In genomic region chr3:25479727-25480010, GRCh38 we compare ENCODE assay signal across 23 cellular contexts. TPM values are rescaled to one million over a fixed set of nuclear protein-coding genes. Genes with fewer than 3 reads are reported as not detected.
DNase-seq lines count a peak whose midpoint lies in the region; ATAC-seq, FAIRE-seq and TF ChIP-seq lines count a peak whose summit lies in the region.
"Had no signal": no experiment of that assay in that cellular context is flagged by ENCODE, and none has a peak within 500 bp of the region (broad histone marks: within the 10 kb centered on the region; RNA-seq: fewer than 3 reads in every experiment).

No MANE protein-coding gene starts in this region.

- H3K36me3 Mint-ChIP-seq in nephron (ENCODE audit: low read depth), result peaks cover 23% of the 10 kb centered on the region
- no peaks in the 10 kb centered on the region for H3K36me3 Mint-ChIP-seq in activated naive CD8-positive, alpha-beta T cell treated with anti-CD3 and anti-CD28 coated beads, Interleukin-2, amount 50 U/mL, for 24 hours (ENCODE audit: low read depth)
- H3K36me3 Mint-ChIP-seq: CD8-positive, alpha-beta T cell had no signal

- intact Hi-C loops in pancreas (cut with DNase I), result no loop called here

- no peak for TF ChIP-seq EP300 in SK-N-SH (IDR thresholded peaks at IDR 0.05; ENCODE audit: borderline replicate concordance in 1 of 2, low read depth in 1 of 2, low read length in 1 of 2)

- CTCF ChIA-PET in SK-N-SH (lab: Yijun Ruan, JAX), result interaction anchor here (1.0 to 1.1 kb wide), 2 partner anchors 43 to 322 kb away, joined by 3 read pairs; no protein-coding TSS in a partner anchor

- H3K27me3 ChIP-seq in Loucy (ENCODE audit: insufficient read depth, low read length, poor library complexity, severe bottlenecking) (no peaks in the 10 kb centered on the region), SK-N-SH (ENCODE audit: insufficient read depth) (no peaks in the 10 kb centered on the region), brain microvascular endothelial cell (replicated peaks) (no peaks in the 10 kb centered on the region), pancreas (no peaks in the 10 kb centered on the region)
- H3K27me3 ChIP-seq: BLaER1 treated with 17β-estradiol and CSF1 and Interleukin-3, amounts not matched to agents 10 nM and 100 nM had no signal

- TF ChIP-seq RAD21 in SK-N-SH (IDR thresholded peaks at IDR 0.05; ENCODE audit: low read length), result no peak

- no peaks in the 10 kb centered on the region for H3K9me3 Mint-ChIP-seq in nephron
- no peaks in the 10 kb centered on the region for H3K9me3 Mint-ChIP-seq in activated naive CD8-positive, alpha-beta T cell treated with anti-CD3 and anti-CD28 coated beads, Interleukin-2, amount 50 U/mL, for 24 hours
- H3K9me3 Mint-ChIP-seq: CD8-positive, alpha-beta T cell; GM23338 had no signal

- H3K79me2 ChIP-seq in Loucy (ENCODE audit: insufficient read depth, low read length), result no peaks in the 10 kb centered on the region
- H3K79me2 ChIP-seq in SK-N-SH (ENCODE audit: insufficient read depth), result peaks cover 47% of the 10 kb centered on the region

- H3K9me3 ChIP-seq in Loucy (ENCODE audit: insufficient read depth, low read depth, low read length) (no peaks in the 10 kb centered on the region), SK-N-SH (no peaks in the 10 kb centered on the region), pancreas (no peaks in the 10 kb centered on the region)
- H3K9me3 ChIP-seq: BLaER1 treated with 17β-estradiol and CSF1 and Interleukin-3, amounts not matched to agents 10 nM and 100 nM had no signal

- H3K9ac ChIP-seq in Loucy (ENCODE audit: low read depth, low read length, poor library complexity, severe bottlenecking) (no peak overlapping the region), SK-N-SH (no peak overlapping the region)
- H3K9ac ChIP-seq: BLaER1 treated with 17β-estradiol and CSF1 and Interleukin-3, amounts not matched to agents 10 nM and 100 nM had no signal

- H3K4me2 ChIP-seq in Loucy (ENCODE audit: low read depth, low read length, poor library complexity, severe bottlenecking), result peak overlapping the region; percentile 27
- no peak overlapping the region for H3K4me2 ChIP-seq in SK-N-SH
- H3K4me2 ChIP-seq: BLaER1 treated with 17β-estradiol and CSF1 and Interleukin-3, amounts not matched to agents 10 nM and 100 nM; GM23338 had no signal

- H3K36me3 ChIP-seq in Loucy (ENCODE audit: insufficient read depth, low read length) (no peaks in the 10 kb centered on the region), SK-N-SH (replicated peaks in 1 of 2; ENCODE audit: control insufficient read depth in 1 of 2, insufficient read depth in 2 of 2, low read length in 1 of 2) (no peaks in the 10 kb centered on the region), brain microvascular endothelial cell (replicated peaks) (peaks cover 7% of the 10 kb centered on the region), pancreas (no peaks in the 10 kb centered on the region)
- H3K36me3 ChIP-seq: BLaER1 treated with 17β-estradiol and CSF1 and Interleukin-3, amounts not matched to agents 10 nM and 100 nM had no signal

- H2AFZ ChIP-seq in Loucy (ENCODE audit: low read length) (peak overlapping the region; percentile 28; the same call in 1 of the 2 replicates), SK-N-SH (ENCODE audit: low read depth) (no peak overlapping the region)
- H2AFZ ChIP-seq: GM23338 had no signal

- H3F3A ChIP-seq in Loucy (ENCODE audit: low read depth) (no peaks in the 10 kb centered on the region), SK-N-SH (replicated peaks; ENCODE audit: insufficient read depth) (peaks cover 36% of the 10 kb centered on the region)

- DNase-seq in SK-N-SH (no peak), brain microvascular endothelial cell (no peak), NCI-H146 treated with DMSO at 0.1 percent for 48 hours (lab: John Stamatoyannopoulos, UW; ENCODE audit: unreplicated experiment) (no peak), pancreas (no peak)
- no peak for DNase-seq in activated T-cell treated with anti-CD3 and anti-CD28 coated beads, Interleukin-2, amount 50 U/mL, for 48 hours
- no peak for DNase-seq in activated naive CD8-positive, alpha-beta T cell treated with anti-CD3 and anti-CD28 coated beads, Interleukin-2, amount 50 U/mL, for 24 hours
- DNase-seq: CD8-positive, alpha-beta T cell; DMS53; EL; HCEC 1CT; NCI-H1417; NCI-H187 treated with DMSO at 0.1 percent for 48 hours; NCI-H345; NCI-H524 treated with DMSO at 0.1 percent for 48 hours; PC-3; RPMI8226; SIG-M5 had no signal

- ATAC-seq in activated naive CD8-positive, alpha-beta T cell treated with anti-CD3 and anti-CD28 coated beads, Interleukin-2, amount 50 U/mL, for 24 hours, result no peak
- no peak for ATAC-seq in pancreas
- ATAC-seq: CD8-positive, alpha-beta T cell; GM12878; GM23338; PC-3 had no signal

- H3K4me3 ChIP-seq in Loucy (ENCODE audit: low read length, poor library complexity, severe bottlenecking) (no peak overlapping the region), SK-N-SH (ENCODE audit: low read depth in 2 of 2, low read length in 1 of 2) (no peak overlapping the region), brain microvascular endothelial cell (ENCODE audit: low read depth, low read length) (no peak overlapping the region), pancreas (no peak overlapping the region)
- H3K4me3 ChIP-seq: BLaER1 treated with 17β-estradiol and CSF1 and Interleukin-3, amounts not matched to agents 10 nM and 100 nM; GM12878; GM23338 had no signal

- H3K27ac Mint-ChIP-seq in nephron, result peak overlapping the region in 2 of 3 experiments; percentile 46 to 77
- no peak overlapping the region for H3K27ac Mint-ChIP-seq in activated naive CD8-positive, alpha-beta T cell treated with anti-CD3 and anti-CD28 coated beads, Interleukin-2, amount 50 U/mL, for 24 hours
- H3K27ac Mint-ChIP-seq: CD8-positive, alpha-beta T cell; GM23338 had no signal

- peaks cover 5% of the 10 kb centered on the region for H3K4me1 ChIP-seq in Loucy (ENCODE audit: insufficient read depth, low read length, poor library complexity, severe bottlenecking)
- peaks cover 41 to 51% of the 10 kb centered on the region in 2 experiments for H3K4me1 ChIP-seq in SK-N-SH (ENCODE audit: control insufficient read depth in 1 of 2, insufficient read depth in 2 of 2, low read depth in 1 of 2, low read length in 1 of 2)
- H3K4me1 ChIP-seq in pancreas, result no peaks in the 10 kb centered on the region

- TF ChIP-seq CTCF in Loucy (conservative IDR thresholded peaks at IDR 0.05; ENCODE audit: low read length), result no peak
- TF ChIP-seq CTCF in SK-N-SH (IDR thresholded peaks at IDR 0.05), result no peak
- no peak for TF ChIP-seq CTCF in brain microvascular endothelial cell (IDR thresholded peaks at IDR 0.05; ENCODE audit: low read depth, low read length, missing control alignments)
- TF ChIP-seq CTCF in nephron (IDR thresholded peaks at IDR 0.05; ENCODE audit: unreplicated experiment in 3 of 3), result no peak
- TF ChIP-seq CTCF in pancreas (IDR thresholded peaks at IDR 0.05), result no peak

- peaks cover 46% of the 10 kb centered on the region for H3K4me1 Mint-ChIP-seq in nephron
- H3K4me1 Mint-ChIP-seq in activated naive CD8-positive, alpha-beta T cell treated with anti-CD3 and anti-CD28 coated beads, Interleukin-2, amount 50 U/mL, for 24 hours, result no peaks in the 10 kb centered on the region

- no peaks in the 10 kb centered on the region for H3K27me3 Mint-ChIP-seq in nephron (ENCODE audit: low read depth)
- H3K27me3 Mint-ChIP-seq in activated naive CD8-positive, alpha-beta T cell treated with anti-CD3 and anti-CD28 coated beads, Interleukin-2, amount 50 U/mL, for 24 hours, result no peaks in the 10 kb centered on the region

- 67% methylated on average over 1 of the region's 1 CpG for WGBS in SK-N-SH (ENCODE audit: low lambda C conversion rate)
- 31 to 67% methylated on average over 1 of the region's 1 CpG for WGBS in pancreas, 2 donors

- POLR2A ChIA-PET in SK-N-SH (lab: Yijun Ruan, JAX), result no interaction called here

- H3K27ac ChIP-seq in SK-N-SH (ENCODE audit: low read depth in 2 of 2, low read length in 1 of 2) (peak overlapping the region; percentile 41 to 61), brain microvascular endothelial cell (peak overlapping the region; percentile 61), pancreas (no peak overlapping the region)
- H3K27ac ChIP-seq: BLaER1 treated with 17β-estradiol and CSF1 and Interleukin-3, amounts not matched to agents 10 nM and 100 nM had no signal

- no peak for FAIRE-seq in pancreas (lab: Jason Lieb, UNC)
- FAIRE-seq: GM12878, GM19239 had no signal

- no peaks in the 10 kb centered on the region for H3K9me2 ChIP-seq in Loucy (replicated peaks; ENCODE audit: low read depth, low read length)
- no peaks in the 10 kb centered on the region for H3K9me2 ChIP-seq in SK-N-SH

- H4K20me1 ChIP-seq in Loucy (ENCODE audit: insufficient read depth, low read length, poor library complexity, severe bottlenecking) (no peaks in the 10 kb centered on the region), SK-N-SH (ENCODE audit: insufficient read depth) (no peaks in the 10 kb centered on the region)
- H4K20me1 ChIP-seq: BLaER1 treated with 17β-estradiol and CSF1 and Interleukin-3, amounts not matched to agents 10 nM and 100 nM had no signal

- no peak overlapping the region for H3K4me3 Mint-ChIP-seq in nephron
- no peak overlapping the region for H3K4me3 Mint-ChIP-seq in activated naive CD8-positive, alpha-beta T cell treated with anti-CD3 and anti-CD28 coated beads, Interleukin-2, amount 50 U/mL, for 24 hours
- H3K4me3 Mint-ChIP-seq: CD8-positive, alpha-beta T cell; GM23338 had no signal

- in situ Hi-C loops in brain microvascular endothelial cell (cut with HindIII; ENCODE audit: low pct_ligation_motif_present, low sequenced_read_pairs), result no loop called here

TF ChIP-seq in SK-N-SH, 30 proteins besides CTCF, POLR2A, EP300 and RAD21 (continues in another document):
- TF ChIP-seq GABPA (IDR thresholded peaks at IDR 0.05; ENCODE audit: low read depth) (no peak), SMC3 (IDR thresholded peaks at IDR 0.05; ENCODE audit: low read depth, low read length) (no peak), EZH2phosphoT487 (IDR thresholded peaks at IDR 0.05; ENCODE audit: borderline replicate concordance, low read depth) (no peak), ELF1 (IDR thresholded peaks at IDR 0.05) (no peak), MAX (IDR thresholded peaks at IDR 0.05; ENCODE audit: low read depth) (no peak), FOXJ3 (CRISPR knock-in tag; IDR thresholded peaks at IDR 0.05) (no peak), YY1 (IDR thresholded peaks at IDR 0.05; ENCODE audit: low read depth) (no peak)

RNA-seq across cellular contexts. Expression of gene RARB, which starts 51.6 kb away (rescaled TPM):
- polyA plus RNA-seq in SK-N-SH (2012; rRNA removed) (10.7 and 15.2 TPM in 2 replicates), pancreas (under 1 TPM; 0.49 to 0.85 TPM)
- 13.7 and 14.8 TPM in 2 replicates for polyA plus RNA-seq in SK-N-SH (2012; cell fraction: cytosol; rRNA removed)
- polyA plus RNA-seq in SK-N-SH (2012; cell fraction: nucleus; rRNA removed), result 8.0 and 16.6 TPM in 2 replicates
- total RNA-seq in pancreas, result 1 to 10 TPM in 2 of 6 donors, under 1 TPM in 4; 0.51 to 3.3 (median 0.81) TPM
- total RNA-seq: CD8-positive, alpha-beta T cell; GM12878; PC-3 had no signal

Comparison
In these comparisons a context has a peak if more than half of its experiments do, and no peak if none do; other contexts are left out.
1. H3K27ac ChIP-seq: peak in SK-N-SH (2 of 2) and brain microvascular endothelial cell (single experiment); none in pancreas (0 of 4).